In the genomic region with DNA sequence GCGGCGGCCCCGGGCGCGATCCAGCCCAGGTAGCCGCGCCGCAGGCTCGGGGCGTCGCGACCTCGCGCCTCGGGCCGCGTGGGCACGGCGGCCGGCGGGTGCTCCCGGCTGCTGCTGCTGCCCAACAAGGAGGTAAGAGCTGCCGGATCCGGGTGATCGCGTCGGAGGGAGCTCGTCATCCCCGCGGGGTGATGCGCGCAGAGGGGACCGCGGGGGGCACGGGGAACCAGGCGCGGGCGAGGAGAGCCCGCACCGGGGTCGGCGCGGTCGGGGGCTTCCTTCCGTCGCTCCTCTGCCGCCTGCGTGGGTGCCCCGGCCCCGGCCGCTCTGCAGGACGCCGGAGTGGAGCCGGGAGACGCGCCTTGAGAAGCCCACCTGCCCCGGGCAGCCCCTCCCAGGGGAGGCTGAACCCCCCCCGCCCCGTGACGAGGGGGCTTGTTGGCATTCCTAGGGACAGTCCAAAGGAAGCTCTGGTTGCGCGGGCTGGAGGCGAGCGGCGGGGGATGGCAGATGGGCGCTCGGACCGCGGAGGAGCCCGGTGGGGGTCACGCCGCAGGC, we compare ENCODE assay signal across 8 cellular contexts.
A peak's percentile ranks its signal among the peaks of the same experiment; 100 is the strongest.
DNase-seq lines count a peak whose midpoint lies in the region; ATAC-seq and TF ChIP-seq lines count a peak whose summit lies in the region.

No MANE protein-coding gene starts in this region.

- POLR2A ChIA-PET in HCT116 (lab: Charles Lee), result interaction anchor here (0.9 kb wide), 1 partner anchor 8 kb away, joined by 4 read pairs; no protein-coding TSS in a partner anchor

- peaks cover 27% of the 10 kb centered on the region for H3K36me3 Mint-ChIP-seq in Calu3 (ENCODE audit: insufficient read depth, unreplicated experiment)

- H3K79me2 ChIP-seq in HCT116 (ENCODE audit: insufficient read depth, low read length), result peaks cover 43% of the 10 kb centered on the region

- RAD21 ChIA-PET in HCT116 (lab: Charles Lee; ENCODE audit: low non-redundant PET in 1 of 2, low total read pairs in 2 of 2, uncharacterized antibody in 2 of 2, unreplicated experiment in 2 of 2), result interaction anchor here in 1 of 2 experiments (2.4 kb wide), 1 partner anchor 86 kb away, joined by 23 read pairs; no protein-coding TSS in a partner anchor

- peaks cover 40% of the 10 kb centered on the region for H3K4me1 Mint-ChIP-seq in Calu3 (ENCODE audit: low read depth, unreplicated experiment)

- H3K27me3 ChIP-seq in HCT116 (ENCODE audit: insufficient read depth, low read length) (no peaks in the 10 kb centered on the region), Peyer's patch (no peaks in the 10 kb centered on the region)

- peak overlapping the region; percentile 90 for H3K4me2 ChIP-seq in HCT116 (ENCODE audit: low read length)

- H3K9me3 ChIP-seq in HCT116 (ENCODE audit: control insufficient read depth in 1 of 2, insufficient read depth in 1 of 2, low read depth in 1 of 2, low read length in 2 of 2) (no peaks in the 10 kb centered on the region), Peyer's patch (no peaks in the 10 kb centered on the region), mesodermal cell (ENCODE audit: control insufficient read depth, low read length) (no peaks in the 10 kb centered on the region)

- TF ChIP-seq CTCF in Calu3 (IDR thresholded peaks at IDR 0.05; ENCODE audit: unreplicated experiment) (no peak), HCT116 (IDR thresholded peaks at IDR 0.05 in 2 of 3, conservative IDR thresholded peaks at IDR 0.05 in 1 of 3; ENCODE audit: borderline replicate concordance in 1 of 3, insufficient read depth in 1 of 3, low read depth in 2 of 3, low read length in 2 of 3) (no peak), Peyer's patch (IDR thresholded peaks at IDR 0.05) (peak in 1 of 6 experiments; percentile 0)

- CTCF ChIA-PET in Calu3 (lab: Charles Lee) (interaction anchor here (0.6 to 4.1 kb wide), 8 partner anchors 8 to 330 kb away, joined by 3 to 30 read pairs (median 8); no protein-coding TSS in a partner anchor), HCT116 (lab: Charles Lee) (interaction anchor here (0.7 to 4.5 kb wide), 6 partner anchors 86 to 331 kb away, joined by 3 to 60 read pairs (median 24); no protein-coding TSS in a partner anchor)

- H3K36me3 ChIP-seq in HCT116 (ENCODE audit: control insufficient read depth in 1 of 2, insufficient read depth in 2 of 2, low read length in 2 of 2) (no peaks in the 10 kb centered on the region), Peyer's patch (no peaks in the 10 kb centered on the region), mesodermal cell (ENCODE audit: control insufficient read depth, insufficient read depth, low read length) (no peaks in the 10 kb centered on the region), urinary bladder (ENCODE audit: insufficient read depth) (no peaks in the 10 kb centered on the region)

- peak overlapping the region; percentile 62 to 81 for H3K4me3 ChIP-seq in HCT116 (replicated peaks in 1 of 2; ENCODE audit: low read depth in 1 of 2, low read length in 2 of 2)
- H3K4me3 ChIP-seq in Peyer's patch, result peak overlapping the region; percentile 79 to 97 (median 94)
- peak overlapping the region; percentile 89 for H3K4me3 ChIP-seq in mesodermal cell (ENCODE audit: extremely low read depth, insufficient read depth, low read length, poor library complexity, severe bottlenecking)
- H3K4me3 ChIP-seq in urinary bladder (ENCODE audit: low read depth, low read length), result peak overlapping the region; percentile 98

- no peaks in the 10 kb centered on the region for H3K9me3 Mint-ChIP-seq in Calu3 (ENCODE audit: low read depth, unreplicated experiment)

- H3K27me3 Mint-ChIP-seq in Calu3 (ENCODE audit: unreplicated experiment), result no peaks in the 10 kb centered on the region

- peak overlapping the region; percentile 27 for H3K27ac Mint-ChIP-seq in Calu3 (ENCODE audit: unreplicated experiment)

- peak; percentile 4; the same call in 1 of the 2 replicates for ATAC-seq in HCT116

- H3K4me3 Mint-ChIP-seq in Calu3 (ENCODE audit: low read depth, unreplicated experiment), result peak overlapping the region; percentile 70

- H4K20me1 ChIP-seq in HCT116 (ENCODE audit: insufficient read depth), result no peaks in the 10 kb centered on the region

- TF ChIP-seq POLR2A in HCT116 (IDR thresholded peaks at IDR 0.05; ENCODE audit: borderline replicate concordance, extremely low read depth, insufficient read depth, insufficient read length) (no peak), Peyer's patch (IDR thresholded peaks at IDR 0.05) (no peak)

- H3K9me2 ChIP-seq in HCT116 (ENCODE audit: insufficient read depth), result no peaks in the 10 kb centered on the region

- H3K27ac ChIP-seq in HCT116 (ENCODE audit: low read depth, low read length) (peak overlapping the region; percentile 87), Peyer's patch (peak overlapping the region; percentile 93 to 98 (median 96)), cingulate gyrus (ENCODE audit: low read depth, low read length) (peak overlapping the region; percentile 82), mesodermal cell (ENCODE audit: low read depth, low read length, severe bottlenecking) (peak overlapping the region; percentile 64), urinary bladder (ENCODE audit: low read depth) (peak overlapping the region; percentile 84)

- DNase-seq in Calu3 (no peak), HCT116 (ENCODE audit: low read depth, low spot score) (no peak), Peyer's patch (no peak), mesenteric fat pad (ENCODE audit: low spot score) (no peak), NCI-H2196 treated with DMSO at 0.1 percent for 48 hours (lab: John Stamatoyannopoulos, UW; ENCODE audit: unreplicated experiment) (no peak)

- WGBS in mesodermal cell (ENCODE audit: insufficient coverage in 2 of 2), 2 experiments, result 0% methylated on average over 34 to 52 of the region's 72 CpGs
- under 1% methylated on average over 72 of the region's 72 CpGs for WGBS in urinary bladder

- peak overlapping the region; percentile 79 for H3K9ac ChIP-seq in HCT116 (ENCODE audit: low read length)

- intact Hi-C loops in Calu3 (cut with micrococcal nuclease; ENCODE audit: unreplicated experiment) (no loop called here), HCT116 (cut with micrococcal nuclease) (no loop called here)

- TF ChIP-seq RAD21 in HCT116 (IDR thresholded peaks at IDR 0.05; ENCODE audit: low read depth), result no peak

- H2AFZ ChIP-seq in HCT116 (ENCODE audit: low read depth, low read length, poor library complexity, severe bottlenecking), result no peak overlapping the region

- H3K4me1 ChIP-seq in HCT116 (ENCODE audit: control insufficient read depth in 1 of 2, insufficient read depth in 2 of 2, low read length in 2 of 2) (peaks cover 16 to 19% of the 10 kb centered on the region in 2 experiments; a peak in 3 of 4 replicates), Peyer's patch (peaks cover 10 to 42% (median 18%) of the 10 kb centered on the region in 4 donors), mesodermal cell (ENCODE audit: control insufficient read depth, insufficient read depth, low read length, poor library complexity, severe bottlenecking) (peaks cover 14% of the 10 kb centered on the region), urinary bladder (ENCODE audit: insufficient read depth) (no peaks in the 10 kb centered on the region)

- BruUV-seq in Calu3 (replicated peaks; lab: Mats Ljungman, UMichigan) (no TSS peak), HCT116 (replicated peaks; lab: Mats Ljungman, UMichigan) (no TSS peak)

TF ChIP-seq in HCT116, 20 proteins besides CTCF, POLR2A, EP300 and RAD21:
- TF ChIP-seq, protein P1, sequence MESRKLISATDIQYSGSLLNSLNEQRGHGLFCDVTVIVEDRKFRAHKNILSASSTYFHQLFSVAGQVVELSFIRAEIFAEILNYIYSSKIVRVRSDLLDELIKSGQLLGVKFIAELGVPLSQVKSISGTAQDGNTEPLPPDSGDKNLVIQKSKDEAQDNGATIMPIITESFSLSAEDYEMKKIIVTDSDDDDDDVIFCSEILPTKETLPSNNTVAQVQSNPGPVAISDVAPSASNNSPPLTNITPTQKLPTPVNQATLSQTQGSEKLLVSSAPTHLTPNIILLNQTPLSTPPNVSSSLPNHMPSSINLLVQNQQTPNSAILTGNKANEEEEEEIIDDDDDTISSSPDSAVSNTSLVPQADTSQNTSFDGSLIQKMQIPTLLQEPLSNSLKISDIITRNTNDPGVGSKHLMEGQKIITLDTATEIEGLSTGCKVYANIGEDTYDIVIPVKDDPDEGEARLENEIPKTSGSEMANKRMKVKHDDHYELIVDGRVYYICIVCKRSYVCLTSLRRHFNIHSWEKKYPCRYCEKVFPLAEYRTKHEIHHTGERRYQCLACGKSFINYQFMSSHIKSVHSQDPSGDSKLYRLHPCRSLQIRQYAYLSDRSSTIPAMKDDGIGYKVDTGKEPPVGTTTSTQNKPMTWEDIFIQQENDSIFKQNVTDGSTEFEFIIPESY (IDR thresholded peaks at IDR 0.05; ENCODE audit: extremely low read depth, insufficient replicate concordance, low read length), result no peak
- TF ChIP-seq YY1 (IDR thresholded peaks at IDR 0.05; ENCODE audit: extremely low read depth, insufficient replicate concordance, low read depth, low read length) (no peak), TCF7L2 (IDR thresholded peaks at IDR 0.05; ENCODE audit: borderline replicate concordance, extremely low read depth, insufficient read depth, insufficient read length) (no peak), SP1 (IDR thresholded peaks at IDR 0.05; ENCODE audit: low read depth) (no peak), EGR1 (IDR thresholded peaks at IDR 0.05; ENCODE audit: low read depth) (no peak), EZH2phosphoT487 (IDR thresholded peaks at IDR 0.05; ENCODE audit: borderline replicate concordance) (no peak), ZFX (IDR thresholded peaks at IDR 0.05) (peak; percentile 44; the same call in 1 of the 2 replicates), CBX3 (IDR thresholded peaks at IDR 0.05; ENCODE audit: low read depth) (no peak), CEBPB (IDR thresholded peaks at IDR 0.05; ENCODE audit: low read depth) (no peak), SRF (IDR thresholded peaks at IDR 0.05; ENCODE audit: low read depth) (no peak), ZNF274 (IDR thresholded peaks at IDR 0.05; ENCODE audit: low read depth, low read length) (no peak), JUND (IDR thresholded peaks at IDR 0.05) (no peak)
- TF ChIP-seq, protein P2, sequence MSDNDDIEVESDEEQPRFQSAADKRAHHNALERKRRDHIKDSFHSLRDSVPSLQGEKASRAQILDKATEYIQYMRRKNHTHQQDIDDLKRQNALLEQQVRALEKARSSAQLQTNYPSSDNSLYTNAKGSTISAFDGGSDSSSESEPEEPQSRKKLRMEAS (IDR thresholded peaks at IDR 0.05), result 0 out of 2 replicates have a peak, but pooled peaks have one; percentile 4
